In the genomic region with DNA sequence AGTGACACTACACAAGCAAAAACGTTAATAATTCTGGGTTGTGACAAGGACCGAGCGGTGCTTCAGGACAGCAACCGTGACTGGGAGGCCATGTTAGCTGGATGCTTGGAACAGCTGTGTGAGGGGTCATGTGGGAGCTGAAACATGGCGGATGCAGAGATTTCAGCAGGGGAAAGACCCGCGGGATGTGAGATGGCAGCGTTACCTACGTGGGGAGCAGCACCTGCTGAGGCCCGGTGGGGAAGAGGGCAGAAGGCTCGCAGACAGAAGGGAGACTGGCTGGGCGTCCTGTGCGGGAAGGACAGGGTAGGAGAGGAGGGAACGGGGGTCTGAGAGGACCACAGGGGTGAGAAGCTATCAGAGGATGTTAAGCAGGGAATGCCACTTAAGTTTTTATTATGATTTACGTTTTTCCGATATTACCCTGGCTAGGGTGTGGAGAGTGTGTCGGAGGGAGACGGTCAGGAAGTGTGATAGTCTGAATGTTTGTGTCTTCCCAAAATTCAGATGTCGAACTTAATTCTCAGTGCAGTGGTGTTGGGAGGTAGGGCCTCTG, we compare ENCODE assay signal across 27 cellular contexts.
DNase-seq lines count a peak whose midpoint lies in the region; ATAC-seq and TF ChIP-seq lines count a peak whose summit lies in the region.
"Had no signal": no experiment of that assay in that cellular context is flagged by ENCODE, and none has a peak within 500 bp of the region (broad histone marks: within the 10 kb centered on the region; RNA-seq: fewer than 3 reads in every experiment).

No MANE protein-coding gene starts in this region.

- TF ChIP-seq POLR2A in spleen (IDR thresholded peaks at IDR 0.05), result no peak

- in situ Hi-C loops in GM13976 (cut with MboI; ENCODE audit: low sequenced_read_pairs, unreplicated experiment), result no loop called here
- in situ Hi-C loops in KBM-7 (cut with MboI; ENCODE audit: low pct_unique_long_range_greater_than_20kb, low sequenced_read_pairs), result no loop called here

- H3K4me3 ChIP-seq in spleen, result no peak overlapping the region
- H3K4me3 ChIP-seq: K562, left lung, right lobe of liver, SK-N-MC, upper lobe of left lung had no signal

- H3K27me3 ChIP-seq in spleen (replicated peaks in 1 of 7), result peaks cover 0 to 10% (median 0%) of the 10 kb centered on the region in 7 donors
- H3K27me3 ChIP-seq: brain microvascular endothelial cell, left lung, neutrophil, right lobe of liver, upper lobe of left lung had no signal

- intact Hi-C loops in spleen (cut with DNase I; ENCODE audit: low total_unique reads), result no loop called here

- DNase-seq in GM13976 (ENCODE audit: low spot score) (no peak), iPS-NIHi7 (ENCODE audit: extremely low spot score) (peak; percentile 2), spleen (peak; percentile 35), KBM-7 (no peak)
- DNase-seq in activated CD8-positive, alpha-beta memory T cell treated with anti-CD3 and anti-CD28 coated beads, Interleukin-2, amount 50 U/mL, for 48 hours, result peak; percentile 39
- DNase-seq: activated B cell treated with CpG ODN at 0.5 μM for 24 hours; activated CD4-positive, alpha-beta T cell treated with anti-CD3 and anti-CD28 coated beads, Interleukin-2, amount 10 ng/mL, durations not matched to agents 7 days and 5 days; activated naive CD4-positive, alpha-beta T cell treated with Interleukin-2 at 50 U/mL for 16 hours; AML-193; amniotic stem cell; brain microvascular endothelial cell; CD4-positive, alpha-beta T cell; effector CD4-positive, alpha-beta T cell; hypothalamus; mesendoderm; NCI-H1092; NCI-H1694; stimulated activated CD4-positive, alpha-beta T cell treated with anti-CD3 and anti-CD28 coated beads, Interleukin-4, amount 100 ng/mL, for 24 hours had no signal

- H3K9me3 ChIP-seq in spleen, result no peaks in the 10 kb centered on the region
- H3K9me3 ChIP-seq: left lung, neutrophil, right lobe of liver, upper lobe of left lung had no signal

- ATAC-seq in GM21381 (IDR thresholded peaks at IDR 0.05; ENCODE audit: unreplicated experiment) (no peak), GM21423 (IDR thresholded peaks at IDR 0.05; ENCODE audit: unreplicated experiment) (no peak)
- ATAC-seq: K562, left lung, right lobe of liver had no signal

- 92 to 97% (median 93%) methylated on average over 19 of the region's 19 CpGs for WGBS in spleen, 5 donors

- no peaks in the 10 kb centered on the region for H3K4me1 ChIP-seq in spleen
- H3K4me1 ChIP-seq: left lung, right lobe of liver, upper lobe of left lung had no signal

- no peak overlapping the region for H3K27ac ChIP-seq in spleen
- H3K27ac ChIP-seq: brain microvascular endothelial cell, epithelial cell of prostate, left lung, neutrophil, right lobe of liver, SK-N-MC, upper lobe of left lung had no signal

- TF ChIP-seq CTCF in GM13976 (IDR thresholded peaks at IDR 0.05; ENCODE audit: borderline replicate concordance, control extremely low read depth, extremely low read depth, insufficient read depth, missing control alignments) (peak; percentile 1), spleen (IDR thresholded peaks at IDR 0.05 in 8 of 11, conservative IDR thresholded peaks at IDR 0.05 in 3 of 11) (no peak)

- H3K36me3 ChIP-seq in spleen, result no peaks in the 10 kb centered on the region
- H3K36me3 ChIP-seq: brain microvascular endothelial cell, left lung, neutrophil, right lobe of liver, upper lobe of left lung had no signal

Comparison
In these comparisons a context has a peak if more than half of its experiments do, and no peak if none do; other contexts are left out.
1. DNase-seq: peak in activated CD8-positive, alpha-beta memory T cell treated with anti-CD3 and anti-CD28 coated beads, Interleukin-2, amount 50 U/mL, for 48 hours (single experiment), iPS-NIHi7 (single experiment) and spleen (single experiment); none in GM13976 (single experiment) and KBM-7 (single experiment).